Comparison of ENCODE assay signal across 8 cellular contexts in genomic region chr1:27660300-27660837, GRCh38. TPM values are rescaled to one million over a fixed set of nuclear protein-coding genes. Genes with fewer than 3 reads are reported as not detected.
DNase-seq lines count a peak whose midpoint lies in the region; ATAC-seq, FAIRE-seq and TF ChIP-seq lines count a peak whose summit lies in the region.

No MANE protein-coding gene starts in this region.

- peaks cover 0 to 2% (median 0%) of the 10 kb centered on the region in 7 donors for H3K9me3 Mint-ChIP-seq in CD4-positive, CD25-positive, alpha-beta regulatory T cell

- peaks cover 45% of the 10 kb centered on the region for H3K4me1 ChIP-seq in CD4-positive, CD25-positive, alpha-beta regulatory T cell (ENCODE audit: control insufficient read depth, insufficient read depth, low read length, poor library complexity, severe bottlenecking)

- no peak for FAIRE-seq in RCC 7860 (lab: Jason Lieb, UNC)

- H3K27me3 Mint-ChIP-seq in CD4-positive, CD25-positive, alpha-beta regulatory T cell: no peaks in the 10 kb centered on the region

- H3K27ac ChIP-seq in CD4-positive, CD25-positive, alpha-beta regulatory T cell (ENCODE audit: insufficient read depth, low read length, poor library complexity, severe bottlenecking): peak overlapping the region; percentile 92
- no peak overlapping the region for H3K27ac ChIP-seq in neural cell (ENCODE audit: low read length)

- no peaks in the 10 kb centered on the region for H4K20me1 ChIP-seq in neural cell (ENCODE audit: insufficient read depth)

- peaks cover 16 to 56% (median 40%) of the 10 kb centered on the region in 4 donors for H3K4me1 Mint-ChIP-seq in CD4-positive, CD25-positive, alpha-beta regulatory T cell

- H3K4me2 ChIP-seq in neural cell (ENCODE audit: low read length): no peak overlapping the region

- no peak overlapping the region for H3K9ac ChIP-seq in neural cell (ENCODE audit: low read length)

- no peak for TF ChIP-seq EP300 in neural cell (conservative IDR thresholded peaks at IDR 0.05; ENCODE audit: poor library complexity, severe bottlenecking)

- no peak for TF ChIP-seq RAD21 in neural cell (conservative IDR thresholded peaks at IDR 0.05)

- H3K9me2 ChIP-seq in neural cell (ENCODE audit: insufficient read depth, low read length): no peaks in the 10 kb centered on the region

- H3K36me3 Mint-ChIP-seq in CD4-positive, CD25-positive, alpha-beta regulatory T cell: no peaks in the 10 kb centered on the region

- no peak for TF ChIP-seq CTCF in LNCaP clone FGC (IDR thresholded peaks at IDR 0.05; ENCODE audit: control insufficient read depth, extremely low read depth, insufficient read depth)
- TF ChIP-seq CTCF in neural cell (IDR thresholded peaks at IDR 0.05; ENCODE audit: poor library complexity, severe bottlenecking): no peak

- no peaks in the 10 kb centered on the region for H3F3A ChIP-seq in neural cell (ENCODE audit: insufficient read depth, low read length, poor library complexity, severe bottlenecking)

- H3K27me3 ChIP-seq in CD4-positive, CD25-positive, alpha-beta regulatory T cell (ENCODE audit: control insufficient read depth, insufficient read depth, low read length): no peaks in the 10 kb centered on the region
- H3K27me3 ChIP-seq in neural cell (ENCODE audit: insufficient read depth, low read depth, low read length): peaks cover 17% of the 10 kb centered on the region

- no peaks in the 10 kb centered on the region for H3K9me3 ChIP-seq in CD4-positive, CD25-positive, alpha-beta regulatory T cell (ENCODE audit: control insufficient read depth in 2 of 2, low read length in 2 of 2)
- no peaks in the 10 kb centered on the region for H3K9me3 ChIP-seq in neural cell (ENCODE audit: low read length)

- no peak for DNase-seq in CD4-positive, CD25-positive, alpha-beta regulatory T cell
- DNase-seq in LNCaP clone FGC (ENCODE audit: low read depth) (no peak), dermis blood vessel endothelial cell (peak; percentile 20), RCC 7860 (ENCODE audit: low spot score) (no peak), DMS153 treated with DMSO at 0.1 percent for 48 hours (lab: John Stamatoyannopoulos, UW; ENCODE audit: unreplicated experiment) (no peak), dedifferentiated amniotic fluid mesenchymal stem cell (ENCODE audit: extremely low spot score) (no peak)
- no peak for DNase-seq in effector CD4-positive, alpha-beta T cell

- H3K79me2 ChIP-seq in neural cell (replicated peaks; ENCODE audit: insufficient read depth, low read length): no peaks in the 10 kb centered on the region

- ATAC-seq in CD4-positive, CD25-positive, alpha-beta regulatory T cell (ENCODE audit: low read depth in 2 of 2): no peak

- peak overlapping the region; percentile 67 for H3K4me3 ChIP-seq in CD4-positive, CD25-positive, alpha-beta regulatory T cell (ENCODE audit: low read depth, low read length)
- H3K4me3 ChIP-seq in LNCaP clone FGC (ENCODE audit: low read depth, low read length): peak overlapping the region; percentile 48
- H3K4me3 ChIP-seq in neural cell (ENCODE audit: low read length): peak overlapping the region; percentile 48

- peak overlapping the region; percentile 72 to 94 (median 90) for H3K4me3 Mint-ChIP-seq in CD4-positive, CD25-positive, alpha-beta regulatory T cell

- H3K36me3 ChIP-seq in CD4-positive, CD25-positive, alpha-beta regulatory T cell (ENCODE audit: control insufficient read depth, insufficient read depth, low read length): no peaks in the 10 kb centered on the region
- H3K36me3 ChIP-seq in neural cell (ENCODE audit: insufficient read depth, low read length): no peaks in the 10 kb centered on the region

- H2AFZ ChIP-seq in neural cell (ENCODE audit: low read depth, low read length): no peak overlapping the region

- peak overlapping the region; percentile 95 to 99 (median 98) for H3K27ac Mint-ChIP-seq in CD4-positive, CD25-positive, alpha-beta regulatory T cell

TF ChIP-seq in neural cell, 6 proteins besides CTCF, POLR2A, EP300 and RAD21:
- TF ChIP-seq TAF1 (IDR thresholded peaks at IDR 0.05; ENCODE audit: low read depth) (no peak), SMC3 (conservative IDR thresholded peaks at IDR 0.05; ENCODE audit: poor library complexity) (no peak), EZH2 (IDR thresholded peaks at IDR 0.05; ENCODE audit: borderline replicate concordance, insufficient read depth, low read length, poor library complexity, severe bottlenecking) (no peak), POLR2AphosphoS5 (IDR thresholded peaks at IDR 0.05) (no peak), MXI1 (conservative IDR thresholded peaks at IDR 0.05; ENCODE audit: poor library complexity, severe bottlenecking) (no peak), REST (IDR thresholded peaks at IDR 0.05; ENCODE audit: borderline replicate concordance) (no peak)

RNA-seq across cellular contexts. Expression of gene IFI6, which starts 11.6 kb away (rescaled TPM):
- 49.7 TPM for total RNA-seq in CD4-positive, CD25-positive, alpha-beta regulatory T cell
- 100 to 1,000 TPM; 152 to 199 (median 181) TPM for polyA plus RNA-seq in CD4-positive, CD25-positive, alpha-beta regulatory T cell
- total RNA-seq in dermis blood vessel endothelial cell: 21.9 and 57.7 TPM in 2 replicates
- 0.35 and 1.8 TPM in 2 replicates for polyA plus RNA-seq in neural cell
- not detected in 2 replicates for polyA minus RNA-seq in neural cell

RNA-seq across cellular contexts. Expression of gene FGR, which starts 25.4 kb away (rescaled TPM):
- 0.15 TPM for total RNA-seq in CD4-positive, CD25-positive, alpha-beta regulatory T cell
- polyA plus RNA-seq in CD4-positive, CD25-positive, alpha-beta regulatory T cell: under 1 TPM; 0.20 to 0.87 (median 0.33) TPM
- 0.74 and 1.2 TPM in 2 replicates for total RNA-seq in dermis blood vessel endothelial cell
- not detected in 2 replicates for polyA plus RNA-seq in neural cell
- polyA minus RNA-seq in neural cell: not detected in 2 replicates

RNA-seq across cellular contexts. Expression of gene AHDC1, which starts 56.4 kb away (rescaled TPM):
- 26.2 TPM for total RNA-seq in CD4-positive, CD25-positive, alpha-beta regulatory T cell
- polyA plus RNA-seq in CD4-positive, CD25-positive, alpha-beta regulatory T cell: 1 to 10 TPM in 1 of 4 donors, under 1 TPM in 3; 0.07 to 1.4 (median 0.50) TPM
- total RNA-seq in dermis blood vessel endothelial cell: 7.1 and 16.0 TPM in 2 replicates
- 5.3 and 18.4 TPM in 2 replicates for polyA plus RNA-seq in neural cell
- polyA minus RNA-seq in neural cell: 28.0 and 30.7 TPM in 2 replicates
